ENCODE assay signal across 2 cellular contexts in the genomic region with DNA sequence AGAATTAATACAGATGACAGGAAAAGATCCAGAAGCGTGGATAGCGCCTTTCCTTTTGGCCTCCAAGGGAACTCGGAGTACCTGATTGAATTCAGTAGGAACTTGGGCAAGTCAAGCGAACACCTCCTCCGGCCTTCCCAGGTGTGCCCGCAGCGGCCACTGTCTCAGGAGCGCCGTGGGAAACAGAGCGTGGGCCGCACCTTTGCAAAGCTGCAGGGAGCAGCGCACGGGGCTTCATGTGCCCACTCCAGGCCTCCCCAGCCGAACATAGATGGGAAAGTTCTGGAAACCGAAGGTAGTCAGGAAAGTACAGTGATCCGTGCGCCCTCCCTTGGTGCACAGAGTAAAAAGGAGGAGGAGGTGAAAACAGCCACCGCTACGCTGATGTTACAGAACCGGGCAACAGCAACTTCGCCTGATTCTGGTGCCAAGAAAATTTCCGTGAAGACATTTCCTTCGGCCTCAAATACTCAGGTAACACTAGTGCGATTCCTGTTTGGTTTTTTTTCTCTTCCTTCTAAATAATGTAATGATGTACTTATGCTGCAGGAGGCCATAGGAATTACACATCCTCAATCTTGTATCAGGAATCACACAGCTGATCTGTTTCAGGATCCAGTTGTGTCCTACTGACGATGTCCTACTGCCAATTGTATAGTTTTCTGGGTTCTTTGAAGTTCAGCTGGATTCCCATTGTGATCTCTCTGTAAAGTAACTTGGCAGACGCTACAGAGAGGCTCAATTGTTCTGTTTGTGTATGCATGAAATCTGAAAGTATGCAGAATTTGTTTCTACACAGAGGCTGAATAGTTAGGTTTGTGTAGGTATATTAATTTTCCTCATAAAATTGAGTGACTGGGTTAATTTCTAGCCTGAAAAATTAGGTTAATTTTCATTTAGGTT.
TF ChIP-seq lines count a peak whose summit lies in the region.

No MANE protein-coding gene starts in this region.

TF ChIP-seq in liver, 16 proteins besides CTCF, POLR2A, EP300 and RAD21 (continued from another document):
- no peak for TF ChIP-seq HNF4G (IDR thresholded peaks at IDR 0.05)
- no peak for TF ChIP-seq YY1 (IDR thresholded peaks at IDR 0.05)
- TF ChIP-seq, protein P1, sequence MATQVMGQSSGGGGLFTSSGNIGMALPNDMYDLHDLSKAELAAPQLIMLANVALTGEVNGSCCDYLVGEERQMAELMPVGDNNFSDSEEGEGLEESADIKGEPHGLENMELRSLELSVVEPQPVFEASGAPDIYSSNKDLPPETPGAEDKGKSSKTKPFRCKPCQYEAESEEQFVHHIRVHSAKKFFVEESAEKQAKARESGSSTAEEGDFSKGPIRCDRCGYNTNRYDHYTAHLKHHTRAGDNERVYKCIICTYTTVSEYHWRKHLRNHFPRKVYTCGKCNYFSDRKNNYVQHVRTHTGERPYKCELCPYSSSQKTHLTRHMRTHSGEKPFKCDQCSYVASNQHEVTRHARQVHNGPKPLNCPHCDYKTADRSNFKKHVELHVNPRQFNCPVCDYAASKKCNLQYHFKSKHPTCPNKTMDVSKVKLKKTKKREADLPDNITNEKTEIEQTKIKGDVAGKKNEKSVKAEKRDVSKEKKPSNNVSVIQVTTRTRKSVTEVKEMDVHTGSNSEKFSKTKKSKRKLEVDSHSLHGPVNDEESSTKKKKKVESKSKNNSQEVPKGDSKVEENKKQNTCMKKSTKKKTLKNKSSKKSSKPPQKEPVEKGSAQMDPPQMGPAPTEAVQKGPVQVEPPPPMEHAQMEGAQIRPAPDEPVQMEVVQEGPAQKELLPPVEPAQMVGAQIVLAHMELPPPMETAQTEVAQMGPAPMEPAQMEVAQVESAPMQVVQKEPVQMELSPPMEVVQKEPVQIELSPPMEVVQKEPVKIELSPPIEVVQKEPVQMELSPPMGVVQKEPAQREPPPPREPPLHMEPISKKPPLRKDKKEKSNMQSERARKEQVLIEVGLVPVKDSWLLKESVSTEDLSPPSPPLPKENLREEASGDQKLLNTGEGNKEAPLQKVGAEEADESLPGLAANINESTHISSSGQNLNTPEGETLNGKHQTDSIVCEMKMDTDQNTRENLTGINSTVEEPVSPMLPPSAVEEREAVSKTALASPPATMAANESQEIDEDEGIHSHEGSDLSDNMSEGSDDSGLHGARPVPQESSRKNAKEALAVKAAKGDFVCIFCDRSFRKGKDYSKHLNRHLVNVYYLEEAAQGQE (IDR thresholded peaks at IDR 0.05), result no peak
- no peak for TF ChIP-seq NR2F2 (IDR thresholded peaks at IDR 0.05)
- TF ChIP-seq, protein P2, sequence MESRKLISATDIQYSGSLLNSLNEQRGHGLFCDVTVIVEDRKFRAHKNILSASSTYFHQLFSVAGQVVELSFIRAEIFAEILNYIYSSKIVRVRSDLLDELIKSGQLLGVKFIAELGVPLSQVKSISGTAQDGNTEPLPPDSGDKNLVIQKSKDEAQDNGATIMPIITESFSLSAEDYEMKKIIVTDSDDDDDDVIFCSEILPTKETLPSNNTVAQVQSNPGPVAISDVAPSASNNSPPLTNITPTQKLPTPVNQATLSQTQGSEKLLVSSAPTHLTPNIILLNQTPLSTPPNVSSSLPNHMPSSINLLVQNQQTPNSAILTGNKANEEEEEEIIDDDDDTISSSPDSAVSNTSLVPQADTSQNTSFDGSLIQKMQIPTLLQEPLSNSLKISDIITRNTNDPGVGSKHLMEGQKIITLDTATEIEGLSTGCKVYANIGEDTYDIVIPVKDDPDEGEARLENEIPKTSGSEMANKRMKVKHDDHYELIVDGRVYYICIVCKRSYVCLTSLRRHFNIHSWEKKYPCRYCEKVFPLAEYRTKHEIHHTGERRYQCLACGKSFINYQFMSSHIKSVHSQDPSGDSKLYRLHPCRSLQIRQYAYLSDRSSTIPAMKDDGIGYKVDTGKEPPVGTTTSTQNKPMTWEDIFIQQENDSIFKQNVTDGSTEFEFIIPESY (IDR thresholded peaks at IDR 0.05), result no peak
- no peak for TF ChIP-seq GABPA (IDR thresholded peaks at IDR 0.05 in 1 of 2, conservative IDR thresholded peaks at IDR 0.05 in 1 of 2)
- no peak for TF ChIP-seq EGR1 (IDR thresholded peaks at IDR 0.05; ENCODE audit: low read depth in 2 of 2)
- TF ChIP-seq ATF3 (IDR thresholded peaks at IDR 0.05), result no peak
- no peak for TF ChIP-seq SP1 (IDR thresholded peaks at IDR 0.05)
- TF ChIP-seq FOXA1 (IDR thresholded peaks at IDR 0.05), result no peak
- TF ChIP-seq HNF4A (conservative IDR thresholded peaks at IDR 0.05), result no peak
- TF ChIP-seq MAX (IDR thresholded peaks at IDR 0.05), result no peak
- no peak for TF ChIP-seq TAF1 (conservative IDR thresholded peaks at IDR 0.05)
- no peak for TF ChIP-seq JUND (IDR thresholded peaks at IDR 0.05)
- TF ChIP-seq FOXA2 (IDR thresholded peaks at IDR 0.05), result no peak

TF ChIP-seq in HepG2, 621 proteins besides CTCF, POLR2A, EP300 and RAD21:
- TF ChIP-seq IRF2 (CRISPR knock-in tag; IDR thresholded peaks at IDR 0.05) (no peak), TCF7 (IDR thresholded peaks at IDR 0.05; ENCODE audit: low read depth) (no peak), SMARCE1 (IDR thresholded peaks at IDR 0.05; ENCODE audit: borderline replicate concordance) (no peak), ONECUT2 (CRISPR knock-in tag; IDR thresholded peaks at IDR 0.05) (no peak), ZNF572 (CRISPR knock-in tag; IDR thresholded peaks at IDR 0.05) (no peak)
TF ChIP-seq in HepG2: peak in this region for 0.
